Comparison of ENCODE assay signal across 1 cellular context in the genomic region with DNA sequence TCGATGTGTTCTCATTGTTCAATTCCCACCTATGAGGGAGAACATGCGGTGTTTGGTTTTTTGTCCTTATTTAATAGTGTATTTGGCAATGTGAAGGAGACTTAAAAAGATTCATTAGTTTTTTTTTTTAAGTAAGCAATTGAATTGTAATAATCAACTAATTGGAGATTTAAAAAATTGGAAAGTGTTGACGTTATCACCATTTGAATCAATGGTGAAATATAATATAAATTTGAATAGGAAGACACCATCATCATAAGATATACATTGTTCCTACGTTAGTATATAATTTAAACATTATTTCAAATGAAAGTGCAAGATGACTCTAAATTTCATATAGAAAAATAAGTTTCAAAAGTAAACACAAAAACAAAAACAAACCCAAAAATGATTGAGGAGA.
A peak's percentile ranks its signal among the peaks of the same experiment; 100 is the strongest.
TF ChIP-seq lines count a peak whose summit lies in the region.

No MANE protein-coding gene starts in this region.

TF ChIP-seq in HepG2, 621 proteins besides CTCF, POLR2A, EP300 and RAD21 (continued from another document):
- 0 out of 4 replicates have a peak, but pooled peaks of 1 of the 2 experiments have one; percentile 27 for TF ChIP-seq MAFK (conservative IDR thresholded peaks at IDR 0.05 in 1 of 2, IDR thresholded peaks at IDR 0.05 in 1 of 2; ENCODE audit: low read length in 2 of 2)
- no peak for TF ChIP-seq FOXJ3 (CRISPR knock-in tag; IDR thresholded peaks at IDR 0.05; ENCODE audit: borderline replicate concordance)
- peak; percentile 87 for TF ChIP-seq CREB1 (IDR thresholded peaks at IDR 0.05)
- no peak for TF ChIP-seq CREB1 (CRISPR knock-in tag; IDR thresholded peaks at IDR 0.05)
- no peak for TF ChIP-seq ADNP (CRISPR knock-in tag; IDR thresholded peaks at IDR 0.05)
